ENCODE assay signal across 8 cellular contexts in the genomic region with DNA sequence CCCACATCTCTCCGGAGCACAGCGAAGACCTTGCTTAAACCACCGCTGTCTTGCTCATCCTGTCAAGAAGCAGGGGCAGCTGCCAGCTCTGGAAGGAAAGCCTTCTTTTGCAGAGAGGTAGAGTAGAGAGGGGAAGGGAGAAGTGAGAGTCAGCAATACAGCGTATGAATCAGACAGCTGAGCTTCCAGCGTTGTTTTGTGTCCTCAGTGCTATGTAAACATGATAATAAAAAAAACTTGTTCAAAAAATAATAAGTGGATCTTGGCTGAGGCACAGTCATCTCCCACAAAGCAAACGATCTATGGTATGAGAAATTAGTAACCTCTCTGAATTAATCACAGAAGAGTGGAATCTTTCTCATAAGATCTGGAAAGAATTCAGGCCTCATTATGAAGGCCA. TPM values are rescaled to one million over a fixed set of nuclear protein-coding genes. Genes with fewer than 3 reads are reported as not detected.
DNase-seq lines count a peak whose midpoint lies in the region; ATAC-seq and FAIRE-seq lines count a peak whose summit lies in the region.
"Had no signal": no experiment of that assay in that cellular context is flagged by ENCODE, and none has a peak within 500 bp of the region (broad histone marks: within the 10 kb centered on the region; RNA-seq: fewer than 3 reads in every experiment).

No MANE protein-coding gene starts in this region.

- H3K27ac ChIP-seq in rectal smooth muscle tissue (ENCODE audit: low read depth, low read length) = peak overlapping the region; percentile 60
- no peak overlapping the region for H3K27ac ChIP-seq in effector memory CD4-positive, alpha-beta T cell (ENCODE audit: insufficient read depth, low read length, poor library complexity, severe bottlenecking)
- H3K27ac ChIP-seq: SJSA1 had no signal

- H3K4me3 ChIP-seq in MG63 (no peak overlapping the region), rectal smooth muscle tissue (ENCODE audit: low read length) (no peak overlapping the region)
- H3K4me3 ChIP-seq in effector memory CD4-positive, alpha-beta T cell (ENCODE audit: insufficient read depth, low read depth, low read length, poor library complexity, severe bottlenecking) = no peak overlapping the region
- H3K4me3 ChIP-seq: SJSA1 had no signal

- DNase-seq in MG63 (peak; percentile 86), GOT3 (lab: John Stamatoyannopoulos, UW) (no peak)
- no peak for DNase-seq in effector memory CD4-positive, alpha-beta T cell

- ATAC-seq in GM18511 (IDR thresholded peaks at IDR 0.05; ENCODE audit: unreplicated experiment) (peak; percentile 60), HG03280 (IDR thresholded peaks at IDR 0.05; ENCODE audit: unreplicated experiment) (no peak)

- H3K9me3 ChIP-seq in MG63 = no peaks in the 10 kb centered on the region
- no peaks in the 10 kb centered on the region for H3K9me3 ChIP-seq in effector memory CD4-positive, alpha-beta T cell (ENCODE audit: control insufficient read depth, low read length)
- H3K9me3 ChIP-seq: SJSA1 had no signal

- H3K27me3 ChIP-seq in MG63 (no peaks in the 10 kb centered on the region), rectal smooth muscle tissue (ENCODE audit: control insufficient read depth, insufficient read depth, low read length) (no peaks in the 10 kb centered on the region)
- no peaks in the 10 kb centered on the region for H3K27me3 ChIP-seq in effector memory CD4-positive, alpha-beta T cell (replicated peaks; ENCODE audit: control insufficient read depth, insufficient read depth, low read length, poor library complexity, severe bottlenecking)
- H3K27me3 ChIP-seq: SJSA1 had no signal

- H3K4me1 ChIP-seq in rectal smooth muscle tissue (ENCODE audit: control insufficient read depth, insufficient read depth, low read length) = peaks cover 24% of the 10 kb centered on the region
- H3K4me1 ChIP-seq in effector memory CD4-positive, alpha-beta T cell (ENCODE audit: control insufficient read depth, insufficient read depth, low read length, poor library complexity, severe bottlenecking) = no peaks in the 10 kb centered on the region

- no peak overlapping the region for H3K9ac ChIP-seq in rectal smooth muscle tissue (ENCODE audit: low read length)

- H3K36me3 ChIP-seq in MG63 = no peaks in the 10 kb centered on the region; the same call in 1 of the 2 replicates
- no peaks in the 10 kb centered on the region for H3K36me3 ChIP-seq in rectal smooth muscle tissue (ENCODE audit: control insufficient read depth, insufficient read depth, low read length)
- H3K36me3 ChIP-seq in effector memory CD4-positive, alpha-beta T cell (ENCODE audit: control insufficient read depth, insufficient read depth, low read length) = no peaks in the 10 kb centered on the region
- H3K36me3 ChIP-seq: SJSA1 had no signal

- FAIRE-seq in endometrium (lab: Jason Lieb, UNC) = peak; percentile 98

RNA-seq across cellular contexts. Expression of a gene that starts 29.7 kb away (rescaled TPM):
- total RNA-seq in MG63 (2014; rRNA removed; shearing (Covaris generic); ENCODE audit: low replicate concordance) = 6.1 and 9.8 TPM in 2 replicates
